8 cellular contexts compared by ENCODE assay signal in genomic region chr7:102236592-102237287, GRCh38. TPM values are rescaled to one million over a fixed set of nuclear protein-coding genes. Genes with fewer than 3 reads are reported as not detected.
DNase-seq lines count a peak whose midpoint lies in the region; ATAC-seq and TF ChIP-seq lines count a peak whose summit lies in the region.

No MANE protein-coding gene starts in this region.

- H3K4me1 Mint-ChIP-seq in activated naive CD8-positive, alpha-beta T cell treated with anti-CD3 and anti-CD28 coated beads, Interleukin-2, amount 10 ng/mL, durations not matched to agents 7 days and 5 days, result no peaks in the 10 kb centered on the region

- no peak overlapping the region for H3K4me3 Mint-ChIP-seq in activated naive CD8-positive, alpha-beta T cell treated with anti-CD3 and anti-CD28 coated beads, Interleukin-2, amount 10 ng/mL, durations not matched to agents 7 days and 5 days

- peaks cover 1% of the 10 kb centered on the region for H3K36me3 Mint-ChIP-seq in activated naive CD8-positive, alpha-beta T cell treated with anti-CD3 and anti-CD28 coated beads, Interleukin-2, amount 10 ng/mL, durations not matched to agents 7 days and 5 days

- H3K27me3 Mint-ChIP-seq in activated naive CD8-positive, alpha-beta T cell treated with anti-CD3 and anti-CD28 coated beads, Interleukin-2, amount 10 ng/mL, durations not matched to agents 7 days and 5 days, result no peaks in the 10 kb centered on the region

- POLR2A ChIA-PET in RWPE1 (lab: Yijun Ruan, JAX; ENCODE audit: low non-redundant PET), result no interaction called here
- POLR2A ChIA-PET in activated naive CD8-positive, alpha-beta T cell treated with anti-CD3 and anti-CD28 coated beads, Interleukin-2, amount 10 ng/mL, durations not matched to agents 7 days and 5 days (lab: Charles Lee), result no interaction called here

- peak overlapping the region; percentile 33 for H3K27ac ChIP-seq in RWPE1

- no peaks in the 10 kb centered on the region for H3K9me3 Mint-ChIP-seq in activated naive CD8-positive, alpha-beta T cell treated with anti-CD3 and anti-CD28 coated beads, Interleukin-2, amount 10 ng/mL, durations not matched to agents 7 days and 5 days

- CTCF ChIA-PET in RWPE1 (lab: Yijun Ruan, JAX), result interaction anchor here (0.5 to 1.6 kb wide), 11 partner anchors 11 to 696 kb away, joined by 3 to 8 read pairs (median 4); no protein-coding TSS in a partner anchor

- DNase-seq in DMS79 treated with DMSO at 0.1 percent for 48 hours (lab: John Stamatoyannopoulos, UW) (peak; percentile 35), Kasumi-1 (lab: John Stamatoyannopoulos, UW) (peak; percentile 65 to 71), RWPE1 (ENCODE audit: low spot score) (peak; percentile 85), Right ventricle myocardium superior (peak; percentile 74), putamen (ENCODE audit: low spot score) (peak; percentile 55)
- DNase-seq in activated naive CD8-positive, alpha-beta T cell treated with anti-CD3 and anti-CD28 coated beads, Interleukin-2, amount 10 ng/mL, durations not matched to agents 7 days and 5 days, result peak; percentile 59

- peak; percentile 52 for ATAC-seq in activated naive CD8-positive, alpha-beta T cell treated with anti-CD3 and anti-CD28 coated beads, Interleukin-2, amount 10 ng/mL, durations not matched to agents 7 days and 5 days (ENCODE audit: low read depth)
- ATAC-seq in Right ventricle myocardium superior (ENCODE audit: poor library complexity) (peak; percentile 82), HG03378 (IDR thresholded peaks at IDR 0.05; ENCODE audit: unreplicated experiment) (no peak), GM18858 (IDR thresholded peaks at IDR 0.05; ENCODE audit: unreplicated experiment) (no peak)

- H3K27ac Mint-ChIP-seq in activated naive CD8-positive, alpha-beta T cell treated with anti-CD3 and anti-CD28 coated beads, Interleukin-2, amount 10 ng/mL, durations not matched to agents 7 days and 5 days, result no peak overlapping the region

- intact Hi-C loops in Right ventricle myocardium superior (cut with DNase I), result loop anchor here (10.0 kb wide), 1 partner anchor 422 kb away; the partner anchor contains the start of gene CUX1

- TF ChIP-seq CTCF in RWPE1 (conservative IDR thresholded peaks at IDR 0.05; ENCODE audit: low read depth), result peak; percentile 97

RNA-seq across cellular contexts. Expression of gene SH2B2, which starts 49.9 kb away (rescaled TPM):
- 1 to 10 TPM in 1 of 2 experiments, under 1 TPM in 1; 0.97 to 1.2 TPM for total RNA-seq in activated naive CD8-positive, alpha-beta T cell treated with anti-CD3 and anti-CD28 coated beads, Interleukin-2, amount 10 ng/mL, durations not matched to agents 7 days and 5 days
- total RNA-seq in Right ventricle myocardium superior, result 0.67 TPM

Comparison
In these comparisons a context has a peak if more than half of its experiments do, and no peak if none do; other contexts are left out.
1. DNase-seq: peak in every context shown above with its lines; median percentile 85 in RWPE1; 74 in Right ventricle myocardium superior; 68 in Kasumi-1; 59 in activated naive CD8-positive, alpha-beta T cell treated with anti-CD3 and anti-CD28 coated beads, Interleukin-2, amount 10 ng/mL, durations not matched to agents 7 days and 5 days; 55 in putamen; 35 in DMS79 treated with DMSO at 0.1 percent for 48 hours.
2. ATAC-seq: peak in activated naive CD8-positive, alpha-beta T cell treated with anti-CD3 and anti-CD28 coated beads, Interleukin-2, amount 10 ng/mL, durations not matched to agents 7 days and 5 days (single experiment) and Right ventricle myocardium superior (single experiment); none in HG03378 (single experiment) and GM18858 (single experiment).